ENCODE assay signal across 20 cellular contexts in the genomic region with DNA sequence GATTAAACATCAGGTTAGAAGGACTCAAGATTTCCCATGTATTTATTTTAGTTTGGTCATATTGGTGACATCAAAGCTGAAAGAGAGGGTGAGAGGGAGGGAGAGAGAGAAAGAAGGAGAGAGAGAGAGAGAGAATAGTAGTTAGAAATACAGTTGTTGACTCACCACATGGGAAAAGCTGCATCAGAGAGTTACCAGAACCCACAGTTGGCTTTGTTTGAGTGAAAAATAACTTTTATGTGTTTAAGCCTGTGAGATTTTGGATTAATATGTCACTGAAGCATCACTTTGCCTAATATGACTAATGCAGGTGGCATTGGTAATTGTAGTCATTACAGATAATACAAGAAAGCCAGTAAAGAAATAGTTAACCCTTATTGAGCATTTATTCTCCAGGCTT.
"Had no signal": no experiment of that assay in that cellular context is flagged by ENCODE, and none has a peak within 500 bp of the region (broad histone marks: within the 10 kb centered on the region; RNA-seq: fewer than 3 reads in every experiment).

No MANE protein-coding gene starts in this region.

- H3K27ac ChIP-seq: body of pancreas, gastrocnemius medialis, heart right ventricle, suprapubic skin had no signal

- DNase-seq: activated B cell treated with CpG ODN at 0.5 μM for 24 hours; activated CD4-positive, alpha-beta T cell treated with anti-CD3 and anti-CD28 coated beads, Interleukin-2, amount 50 U/mL, for 1 hour; activated naive CD4-positive, alpha-beta T cell treated with Interleukin-2 at 50 U/mL for 16 hours; activated T-cell treated with anti-CD3 and anti-CD28 coated beads for 4 hours; body of pancreas; cortex of kidney; effector CD4-positive, alpha-beta T cell; gastrocnemius medialis; heart right ventricle; mammary epithelial cell; mucosa of descending colon; naive thymus-derived CD8-positive, alpha-beta T cell; posterior cingulate gyrus; right cardiac atrium; small intestine; stimulated activated CD4-positive, alpha-beta T cell treated with anti-CD3 and anti-CD28 coated beads, Interleukin-4, amount 100 ng/mL, for 4 hours; stimulated activated CD8-positive, alpha-beta memory T cell treated with anti-CD3 and anti-CD28 coated beads, Interleukin-4, amount 100 ng/mL, for 48 hours; stimulated activated naive CD8-positive, alpha-beta T cell treated with anti-CD3 and anti-CD28 coated beads, Interleukin-15, Interleukin-2, amounts not matched to agents 100 U/mL and 50 U/mL, for 24 hours; SW 1271 had no signal

- H3K4me1 ChIP-seq: body of pancreas, gastrocnemius medialis, heart right ventricle, suprapubic skin had no signal

- H3K4me3 ChIP-seq: body of pancreas, gastrocnemius medialis, heart right ventricle, mucosa of descending colon, suprapubic skin had no signal

- H3K36me3 ChIP-seq: gastrocnemius medialis, heart right ventricle, suprapubic skin had no signal

- H3K9me3 ChIP-seq: mucosa of descending colon, suprapubic skin had no signal

- H3K27me3 ChIP-seq: body of pancreas, gastrocnemius medialis, suprapubic skin had no signal
